In the genomic region with DNA sequence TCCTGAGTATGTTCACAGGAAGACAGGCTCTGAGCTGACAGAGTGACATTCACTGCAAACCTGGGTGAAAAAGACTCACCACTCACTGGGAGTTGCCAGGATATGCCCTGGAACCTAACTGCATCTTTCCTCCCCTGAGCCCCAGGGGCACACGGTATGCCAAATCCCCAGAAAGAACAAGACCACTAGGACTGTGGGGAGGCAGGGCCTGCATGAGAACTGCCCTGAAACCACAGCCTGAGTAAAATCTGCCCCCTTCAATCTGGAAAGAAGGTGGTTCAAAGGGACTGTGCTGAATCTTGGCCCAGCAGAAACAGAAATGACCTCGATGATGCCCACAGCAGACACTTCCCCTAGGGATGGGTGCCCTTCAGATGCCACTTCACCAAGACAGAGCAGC, we compare ENCODE assay signal across 11 cellular contexts. TPM values are rescaled to one million over a fixed set of nuclear protein-coding genes. Genes with fewer than 3 reads are reported as not detected.
DNase-seq lines count a peak whose midpoint lies in the region; ATAC-seq and TF ChIP-seq lines count a peak whose summit lies in the region.
"Had no signal": no experiment of that assay in that cellular context is flagged by ENCODE, and none has a peak within 500 bp of the region (broad histone marks: within the 10 kb centered on the region; RNA-seq: fewer than 3 reads in every experiment).

No MANE protein-coding gene starts in this region.

- in situ Hi-C loops in G401 (cut with HindIII; ENCODE audit: low sequenced_read_pairs), result no loop called here

- H3K27me3 ChIP-seq in OCI-LY1 (ENCODE audit: insufficient read depth, low read length) (no peaks in the 10 kb centered on the region), body of pancreas (no peaks in the 10 kb centered on the region), muscle layer of colon (ENCODE audit: control insufficient read depth in 1 of 2, insufficient read depth in 2 of 2, low read length in 2 of 2) (no peaks in the 10 kb centered on the region)
- H3K27me3 ChIP-seq: ascending aorta had no signal

- intact Hi-C loops in body of pancreas (cut with DNase I), result loop anchor here (10.0 kb wide), 1 partner anchor 113 kb away; no protein-coding TSS in a partner anchor

- H3K4me1 ChIP-seq in OCI-LY1 (ENCODE audit: insufficient read depth, low read length, severe bottlenecking), result peaks cover 100% of the 10 kb centered on the region
- peaks cover 78% of the 10 kb centered on the region for H3K4me1 ChIP-seq in body of pancreas
- H3K4me1 ChIP-seq in muscle layer of colon (ENCODE audit: insufficient read depth, low read length), result peaks cover 99% of the 10 kb centered on the region

- 79 to 85% methylated on average over 2 of the region's 2 CpGs for WGBS in body of pancreas, 2 donors

- H2AFZ ChIP-seq in OCI-LY1 (ENCODE audit: low read length), result no peak overlapping the region

- H3K27ac ChIP-seq in OCI-LY1 (ENCODE audit: low read depth, low read length, poor library complexity, severe bottlenecking) (peak overlapping the region; percentile 86), body of pancreas (peak overlapping the region in 3 of 4 donors; percentile 45 to 72 (median 72)), muscle layer of colon (ENCODE audit: low read depth, low read length) (peak overlapping the region; percentile 79), temporal lobe (ENCODE audit: low read depth, low read length) (peak overlapping the region; percentile 96)

- no peaks in the 10 kb centered on the region for H3F3A ChIP-seq in OCI-LY1 (ENCODE audit: insufficient read depth, low read length)

- peak overlapping the region; percentile 76; the same call in 1 of the 2 replicates for H3K4me2 ChIP-seq in OCI-LY1 (ENCODE audit: low read length)

- H3K9me2 ChIP-seq in OCI-LY1 (ENCODE audit: low read depth, low read length), result no peaks in the 10 kb centered on the region

- H3K9me3 ChIP-seq in OCI-LY1 (ENCODE audit: low read length) (no peaks in the 10 kb centered on the region), body of pancreas (no peaks in the 10 kb centered on the region), muscle layer of colon (ENCODE audit: low read length) (no peaks in the 10 kb centered on the region)
- H3K9me3 ChIP-seq: ascending aorta had no signal

- no peak for TF ChIP-seq CTCF in OCI-LY1 (IDR thresholded peaks at IDR 0.05; ENCODE audit: low read length)
- no peak for TF ChIP-seq CTCF in body of pancreas (IDR thresholded peaks at IDR 0.05)

- DNase-seq in body of pancreas (no peak), G401 (ENCODE audit: low spot score) (no peak)
- DNase-seq: activated T-cell treated with anti-CD3 and anti-CD28 coated beads for 4 hours; stimulated activated CD4-positive, alpha-beta T cell treated with anti-CD3 and anti-CD28 coated beads, Interleukin-12 subunit alpha, Interleukin-12 subunit beta, amount 100 ng/mL, for 4 hours had no signal

- no peaks in the 10 kb centered on the region for H4K20me1 ChIP-seq in OCI-LY1 (ENCODE audit: insufficient read depth, low read length)

- ATAC-seq in body of pancreas (no peak), GM21360 (IDR thresholded peaks at IDR 0.05; ENCODE audit: unreplicated experiment) (no peak), GM21737 (IDR thresholded peaks at IDR 0.05; ENCODE audit: unreplicated experiment) (no peak)
- ATAC-seq: K562 had no signal

- no peak for TF ChIP-seq POLR2A in body of pancreas (IDR thresholded peaks at IDR 0.05)

- H3K4me3 ChIP-seq in OCI-LY1 (ENCODE audit: low read depth, low read length, poor library complexity, severe bottlenecking) (peak overlapping the region; percentile 12), body of pancreas (no peak overlapping the region), muscle layer of colon (ENCODE audit: low read depth in 1 of 2, low read length in 2 of 2) (peak overlapping the region in 1 of 2 donors; percentile 2)
- H3K4me3 ChIP-seq: ascending aorta, K562 had no signal

- H3K36me3 ChIP-seq in OCI-LY1 (ENCODE audit: insufficient read depth, low read length), result peaks cover 15% of the 10 kb centered on the region
- H3K36me3 ChIP-seq in body of pancreas (replicated peaks in 1 of 2; ENCODE audit: insufficient read depth in 1 of 2, low read depth in 2 of 2), result no peaks in the 10 kb centered on the region
- H3K36me3 ChIP-seq in muscle layer of colon (ENCODE audit: insufficient read depth, low read length), result no peaks in the 10 kb centered on the region
- H3K36me3 ChIP-seq: ascending aorta had no signal

- peak overlapping the region; percentile 2; the same call in 1 of the 2 replicates for H3K9ac ChIP-seq in OCI-LY1 (ENCODE audit: low read length)
- peak overlapping the region; percentile 47 for H3K9ac ChIP-seq in muscle layer of colon (ENCODE audit: low read length)

- peaks cover 52% of the 10 kb centered on the region for H3K79me2 ChIP-seq in OCI-LY1 (ENCODE audit: insufficient read depth, low read length)

RNA-seq across cellular contexts. Expression of gene FAM53B, which starts 6.5 kb away (rescaled TPM):
- total RNA-seq in body of pancreas (10 to 100 TPM; 17.1 to 21.1 TPM), temporal lobe (17.0 TPM)
- 17.0 and 21.4 TPM in 2 replicates for total RNA-seq in G401 (2014; rRNA removed; shearing (Covaris generic))

RNA-seq across cellular contexts. Expression of gene EEF1AKMT2, which starts 54.0 kb away (rescaled TPM):
- total RNA-seq in body of pancreas (10 to 100 TPM in 1 of 2 donors, 1 to 10 TPM in 1; 2.6 to 14.3 TPM), temporal lobe (36.9 TPM)
- total RNA-seq in G401 (2014; rRNA removed; shearing (Covaris generic)), result 35.6 and 35.8 TPM in 2 replicates
